1 cellular context compared by ENCODE assay signal in genomic region chr2:145692971-145693478, GRCh38.
A peak's percentile ranks its signal among the peaks of the same experiment; 100 is the strongest.
TF ChIP-seq lines count a peak whose summit lies in the region.

No MANE protein-coding gene starts in this region.

TF ChIP-seq in K562, 482 proteins besides CTCF, POLR2A, EP300 and RAD21 (continued from another document and continues in another):
- no peak for TF ChIP-seq ZNF551 (CRISPR knock-in tag; IDR thresholded peaks at IDR 0.05)
- peak; percentile 99 for TF ChIP-seq HMBOX1 (IDR thresholded peaks at IDR 0.05)
- peak; percentile 77 for TF ChIP-seq EHMT2 (IDR thresholded peaks at IDR 0.05)
- TF ChIP-seq ZNF354B (CRISPR knock-in tag; IDR thresholded peaks at IDR 0.05), result no peak
- TF ChIP-seq RBM17 (IDR thresholded peaks at IDR 0.05; ENCODE audit: borderline replicate concordance, low read depth, low read length), result no peak
- no peak for TF ChIP-seq BRF2 (IDR thresholded peaks at IDR 0.05; ENCODE audit: borderline replicate concordance, insufficient read depth, insufficient read length)
- TF ChIP-seq NCOA1 (IDR thresholded peaks at IDR 0.05; ENCODE audit: low read depth), result peak; percentile 92
- TF ChIP-seq ILF3 (IDR thresholded peaks at IDR 0.05; ENCODE audit: borderline replicate concordance), result no peak
- TF ChIP-seq BACH1 (tag; IDR thresholded peaks at IDR 0.05), result peak; percentile 35; the same call in 1 of the 2 replicates
- no peak for TF ChIP-seq POU5F1 (IDR thresholded peaks at IDR 0.05; ENCODE audit: borderline replicate concordance, low read depth, low read length, partially characterized antibody)
- TF ChIP-seq RFX5 (IDR thresholded peaks at IDR 0.05; ENCODE audit: low read depth, low read length), result no peak
- no peak for TF ChIP-seq ZNF699 (CRISPR knock-in tag; IDR thresholded peaks at IDR 0.05; ENCODE audit: insufficient replicate concordance)
- peak; percentile 99 for TF ChIP-seq SMARCA4 (IDR thresholded peaks at IDR 0.05)
- no peak for TF ChIP-seq MCM2 (IDR thresholded peaks at IDR 0.05; ENCODE audit: low read depth)
- TF ChIP-seq ZKSCAN1 (IDR thresholded peaks at IDR 0.05; ENCODE audit: low read depth, low read length), result peak; percentile 75; the same call in 1 of the 2 replicates
- TF ChIP-seq ZNF740 (CRISPR knock-in tag; IDR thresholded peaks at IDR 0.05), result no peak
- TF ChIP-seq ZNF740 (tag; IDR thresholded peaks at IDR 0.05), result no peak
- TF ChIP-seq C11orf30 (IDR thresholded peaks at IDR 0.05; ENCODE audit: low read depth), result peak; percentile 81
- TF ChIP-seq ZNF146 (CRISPR knock-in tag; IDR thresholded peaks at IDR 0.05; ENCODE audit: unreplicated experiment), result no peak
- peak; percentile 82 for TF ChIP-seq ZNF644 (tag; IDR thresholded peaks at IDR 0.05; ENCODE audit: low read depth)
- TF ChIP-seq AFF4 (CRISPR knock-in tag; IDR thresholded peaks at IDR 0.05), result no peak
- peak; percentile 77; the same call in 1 of the 2 replicates for TF ChIP-seq FOXJ2 (tag; IDR thresholded peaks at IDR 0.05)
- TF ChIP-seq RBM14 (IDR thresholded peaks at IDR 0.05; ENCODE audit: borderline replicate concordance, insufficient read depth, low read depth, low read length), result no peak
- TF ChIP-seq E2F6 (IDR thresholded peaks at IDR 0.05; ENCODE audit: borderline replicate concordance in 1 of 2, extremely low read depth in 1 of 2, insufficient read depth in 1 of 2, insufficient read length in 1 of 2, low read depth in 1 of 2, low read length in 1 of 2, poor library complexity in 1 of 2, severe bottlenecking in 1 of 2), result peak in 1 of 2 experiments; percentile 16
- peak; percentile 70 to 71; a peak in 3 of 4 replicates for TF ChIP-seq FOXA3 (CRISPR knock-in tag; conservative IDR thresholded peaks at IDR 0.05 in 1 of 2, IDR thresholded peaks at IDR 0.05 in 1 of 2)
- TF ChIP-seq EWSR1 (IDR thresholded peaks at IDR 0.05; ENCODE audit: borderline replicate concordance, low read depth, partially characterized antibody), result no peak
- TF ChIP-seq MTA1 (IDR thresholded peaks at IDR 0.05; ENCODE audit: borderline replicate concordance), result peak; percentile 80; the same call in 1 of the 2 replicates
- no peak for TF ChIP-seq GTF2F1 (IDR thresholded peaks at IDR 0.05; ENCODE audit: low read depth, low read length)
- TF ChIP-seq TSC22D4 (tag; IDR thresholded peaks at IDR 0.05), result no peak
- TF ChIP-seq NR4A1 (CRISPR knock-in tag; IDR thresholded peaks at IDR 0.05), result no peak
- TF ChIP-seq NR4A1 (tag; IDR thresholded peaks at IDR 0.05), result no peak
- no peak for TF ChIP-seq ZNF445 (CRISPR knock-in tag; IDR thresholded peaks at IDR 0.05; ENCODE audit: low read depth)
- peak; percentile 82 for TF ChIP-seq IRF9 (tag; IDR thresholded peaks at IDR 0.05)
- no peak for TF ChIP-seq ZNF239 (CRISPR knock-in tag; IDR thresholded peaks at IDR 0.05)
- no peak for TF ChIP-seq MBD1 (CRISPR knock-in tag; IDR thresholded peaks at IDR 0.05)
- no peak for TF ChIP-seq FOS (IDR thresholded peaks at IDR 0.05; ENCODE audit: extremely low read depth, insufficient read length)
- no peak for TF ChIP-seq CREBBP (IDR thresholded peaks at IDR 0.05; ENCODE audit: low read depth, low read length)
- TF ChIP-seq ZNF696 (CRISPR knock-in tag; conservative IDR thresholded peaks at IDR 0.05), result no peak
- TF ChIP-seq ZNF274 (IDR thresholded peaks at IDR 0.05; ENCODE audit: borderline replicate concordance, low read depth, low read length), result no peak; the same call in 1 of the 2 replicates
- TF ChIP-seq CHD7 (IDR thresholded peaks at IDR 0.05; ENCODE audit: low read depth, low read length), result no peak
- no peak for TF ChIP-seq SLC30A9 (CRISPR knock-in tag; IDR thresholded peaks at IDR 0.05)
- no peak for TF ChIP-seq ELF2 (CRISPR knock-in tag; IDR thresholded peaks at IDR 0.05)
